20 cellular contexts compared by ENCODE assay signal in genomic region chr13:107808388-107808787, GRCh38.
"Had no signal": no experiment of that assay in that cellular context is flagged by ENCODE, and none has a peak within 500 bp of the region (broad histone marks: within the 10 kb centered on the region; RNA-seq: fewer than 3 reads in every experiment).

No MANE protein-coding gene starts in this region.

- H3K4me3 ChIP-seq: esophagus muscularis mucosa, heart left ventricle, mucosa of descending colon, stomach, thoracic aorta, transverse colon had no signal

- DNase-seq: effector memory CD8-positive, alpha-beta T cell; heart left ventricle; hypothalamus; islet precursor cell; mammary epithelial cell; mucosa of descending colon; naive thymus-derived CD8-positive, alpha-beta T cell; posterior cingulate gyrus; stimulated activated CD4-positive, alpha-beta T cell treated with anti-CD3 and anti-CD28 coated beads, Interleukin-2, amount 100 ng/mL, for 24 hours; stimulated activated CD4-positive, alpha-beta T cell treated with anti-CD3 and anti-CD28 coated beads, Interleukin-4, amount 100 ng/mL, for 4 hours; stimulated activated naive CD4-positive, alpha-beta T cell; stomach; substantia nigra; transverse colon had no signal

- ATAC-seq: effector memory CD8-positive, alpha-beta T cell; heart left ventricle; left lobe of liver; mucosa of descending colon; naive thymus-derived CD8-positive, alpha-beta T cell; sciatic nerve had no signal

- H3K27ac ChIP-seq: epithelial cell of prostate, esophagus muscularis mucosa, heart left ventricle, neutrophil, stomach, thoracic aorta, transverse colon had no signal

- H3K4me1 ChIP-seq: esophagus muscularis mucosa, heart left ventricle, stomach, transverse colon had no signal

- H3K27me3 ChIP-seq: esophagus muscularis mucosa, heart left ventricle, neutrophil, stomach, transverse colon had no signal
